In the genomic region with DNA sequence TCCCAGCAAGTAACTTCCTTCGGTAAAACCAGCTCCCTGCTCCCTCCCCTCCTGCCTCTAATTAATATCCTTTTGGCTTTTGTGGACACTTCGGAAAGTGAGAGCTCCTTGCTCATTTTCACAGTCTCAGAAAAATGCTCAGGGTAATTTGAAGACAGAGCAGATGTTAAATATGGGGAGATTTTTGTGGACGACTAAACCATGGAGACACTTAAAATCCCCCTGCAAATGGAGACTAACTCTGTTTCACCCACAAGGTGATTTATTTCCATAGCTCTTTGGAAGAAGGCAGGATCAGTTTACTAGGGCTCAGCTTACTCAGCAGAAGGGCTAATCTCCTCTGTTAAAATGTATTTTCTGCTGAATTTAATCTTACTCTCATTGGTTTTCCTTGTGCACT, we compare ENCODE assay signal across 15 cellular contexts.
"Had no signal": no experiment of that assay in that cellular context is flagged by ENCODE, and none has a peak within 500 bp of the region (broad histone marks: within the 10 kb centered on the region; RNA-seq: fewer than 3 reads in every experiment).

No MANE protein-coding gene starts in this region.

- H3K27ac Mint-ChIP-seq: activated CD4-positive, alpha-beta T cell treated with anti-CD3 and anti-CD28 coated beads, Interleukin-2, amount 10 ng/mL, durations not matched to agents 24 days and 14 days; activated naive CD4-positive, alpha-beta T cell treated with anti-CD3 and anti-CD28 coated beads, Interleukin-2, amount 50 U/mL, for 72 hours; activated T-helper 2 cell treated with anti-CD3 and anti-CD28 coated beads, Interferon-gamma antibody, Interleukin-2, Interleukin-4, amounts not matched to agents 10 μg/mL and 5 μg/mL and 100 μg/mL, durations not matched to agents 14 hours and 24 hours and 36 hours; immature natural killer cell; T-cell had no signal

- H3K27me3 ChIP-seq: esophagus muscularis mucosa, ovary had no signal

- H3K36me3 Mint-ChIP-seq: activated naive CD4-positive, alpha-beta T cell treated with anti-CD3 and anti-CD28 coated beads, Interleukin-2, amount 50 U/mL, for 72 hours; immature natural killer cell; T-cell had no signal

- H3K4me3 Mint-ChIP-seq: activated CD4-positive, alpha-beta T cell treated with anti-CD3 and anti-CD28 coated beads, Interleukin-2, amount 10 ng/mL, durations not matched to agents 24 days and 14 days; immature natural killer cell; T-cell had no signal

- H3K36me3 ChIP-seq: esophagus muscularis mucosa, ovary had no signal

- DNase-seq: activated CD4-positive, alpha-beta T cell treated with anti-CD3 and anti-CD28 coated beads, Interleukin-2, amount 10 ng/mL, durations not matched to agents 24 days and 14 days; activated CD8-positive, alpha-beta memory T cell treated with anti-CD3 and anti-CD28 coated beads for 24 hours; amniotic stem cell; dorsolateral prefrontal cortex; immature natural killer cell; ovary; stimulated activated CD4-positive, alpha-beta T cell treated with anti-CD3 and anti-CD28 coated beads, Interleukin-4, amount 100 ng/mL, for 1 hour; stimulated activated CD8-positive, alpha-beta memory T cell treated with anti-CD3 and anti-CD28 coated beads, Interleukin-4, amount 100 ng/mL, for 48 hours; stimulated activated naive CD8-positive, alpha-beta T cell treated with anti-CD3 and anti-CD28 coated beads, Interleukin-15, Interleukin-2, amounts not matched to agents 100 U/mL and 50 U/mL, for 24 hours; T-cell; T1000 had no signal

- H3K9me3 ChIP-seq: esophagus muscularis mucosa, ovary had no signal

- H3K27ac ChIP-seq: dorsolateral prefrontal cortex, esophagus muscularis mucosa, ovary had no signal

- ATAC-seq: activated naive CD4-positive, alpha-beta T cell treated with anti-CD3 and anti-CD28 coated beads, Interleukin-2, amount 50 U/mL, for 72 hours; stimulated activated naive CD8-positive, alpha-beta T cell treated with anti-CD3 and anti-CD28 coated beads, Interleukin-15, Interleukin-2, amounts not matched to agents 100 U/mL and 50 U/mL, for 24 hours; T-cell had no signal

- H3K9me3 Mint-ChIP-seq: activated CD4-positive, alpha-beta T cell treated with anti-CD3 and anti-CD28 coated beads, Interleukin-2, amount 10 ng/mL, durations not matched to agents 24 days and 14 days; activated naive CD4-positive, alpha-beta T cell treated with anti-CD3 and anti-CD28 coated beads, Interleukin-2, amount 50 U/mL, for 72 hours; activated T-helper 2 cell treated with anti-CD3 and anti-CD28 coated beads, Interferon-gamma antibody, Interleukin-2, Interleukin-4, amounts not matched to agents 10 μg/mL and 5 μg/mL and 100 μg/mL, durations not matched to agents 14 hours and 24 hours and 36 hours; immature natural killer cell; T-cell had no signal

- H3K4me3 ChIP-seq: dorsolateral prefrontal cortex, esophagus muscularis mucosa, lung, ovary had no signal

- H3K4me1 ChIP-seq: esophagus muscularis mucosa had no signal
